ENCODE assay signal across 12 cellular contexts in genomic region chr19:46945668-46946067, GRCh38.
DNase-seq lines count a peak whose midpoint lies in the region; ATAC-seq, FAIRE-seq and TF ChIP-seq lines count a peak whose summit lies in the region.
"Had no signal": no experiment of that assay in that cellular context is flagged by ENCODE, and none has a peak within 500 bp of the region (broad histone marks: within the 10 kb centered on the region; RNA-seq: fewer than 3 reads in every experiment).

No MANE protein-coding gene starts in this region.

- H3K9me3 ChIP-seq in body of pancreas, result no peaks in the 10 kb centered on the region
- no peaks in the 10 kb centered on the region for H3K9me3 ChIP-seq in hepatocyte (ENCODE audit: low read depth)
- no peaks in the 10 kb centered on the region for H3K9me3 ChIP-seq in psoas muscle

- peaks cover 34% of the 10 kb centered on the region for H3K79me2 ChIP-seq in ACC112 (ENCODE audit: control insufficient read depth, insufficient read depth, low read length, unreplicated experiment)
- peaks cover 89% of the 10 kb centered on the region for H3K79me2 ChIP-seq in hepatocyte

- H3K27ac ChIP-seq in ACC112 (ENCODE audit: low read depth, low read length), result peak overlapping the region; percentile 89
- peak overlapping the region in 2 of 4 donors; percentile 52 to 57 for H3K27ac ChIP-seq in body of pancreas
- peak overlapping the region; percentile 90 for H3K27ac ChIP-seq in hepatocyte
- peak overlapping the region; percentile 88 for H3K27ac ChIP-seq in psoas muscle
- H3K27ac ChIP-seq: VCaP had no signal

- intact Hi-C loops in body of pancreas (cut with DNase I) (no loop called here), psoas muscle (cut with DNase I) (no loop called here)

- H4K20me1 ChIP-seq in hepatocyte (ENCODE audit: insufficient read depth, poor library complexity, severe bottlenecking), result peaks cover 21% of the 10 kb centered on the region

- H3K36me3 ChIP-seq in ACC112 (ENCODE audit: insufficient read depth, low read length), result no peaks in the 10 kb centered on the region
- H3K36me3 ChIP-seq in body of pancreas (replicated peaks in 1 of 2; ENCODE audit: insufficient read depth in 1 of 2, low read depth in 2 of 2), result no peaks in the 10 kb centered on the region
- no peaks in the 10 kb centered on the region for H3K36me3 ChIP-seq in hepatocyte (replicated peaks; ENCODE audit: insufficient read depth, low read depth)
- no peaks in the 10 kb centered on the region for H3K36me3 ChIP-seq in psoas muscle (ENCODE audit: insufficient read depth in 1 of 2, low read depth in 1 of 2)

- ATAC-seq in body of pancreas, result peak; percentile 13
- peak in 3 of 4 donors; percentile 31 to 44 (median 42) for ATAC-seq in psoas muscle
- ATAC-seq in stimulated activated naive CD8-positive, alpha-beta T cell treated with anti-CD3 and anti-CD28 coated beads, Interleukin-15, Interleukin-2, amounts not matched to agents 100 U/mL and 50 U/mL, for 24 hours, result no peak
- ATAC-seq in HG03354 (IDR thresholded peaks at IDR 0.05; ENCODE audit: poor library complexity, severe bottlenecking, unreplicated experiment), result no peak

- H3K4me2 ChIP-seq in hepatocyte, result peak overlapping the region; percentile 48

- H2AFZ ChIP-seq in ACC112 (ENCODE audit: low read length, unreplicated experiment) (no peak overlapping the region), hepatocyte (no peak overlapping the region)

- DNase-seq in body of pancreas (no peak), hepatocyte (ENCODE audit: low spot score) (no peak), psoas muscle (no peak), cerebellar nuclear complex (lab: John Stamatoyannopoulos, UW) (no peak), urothelium cell line (ENCODE audit: low spot score) (no peak)
- DNase-seq in stimulated activated naive CD8-positive, alpha-beta T cell treated with anti-CD3 and anti-CD28 coated beads, Interleukin-15, Interleukin-2, amounts not matched to agents 100 U/mL and 50 U/mL, for 24 hours, result no peak
- DNase-seq: activated effector memory CD4-positive, alpha-beta T cell treated with anti-CD3 and anti-CD28 coated beads, Interleukin-2, amount 50 U/mL, for 16 hours; effector memory CD4-positive, alpha-beta T cell; NCI-H1436 had no signal

- no peak for FAIRE-seq in urothelium cell line (lab: Jason Lieb, UNC)

- H3K4me3 ChIP-seq in ACC112 (ENCODE audit: low read depth, low read length) (peak overlapping the region; percentile 6; the same call in 1 of the 2 replicates), body of pancreas (no peak overlapping the region), hepatocyte (no peak overlapping the region), psoas muscle (peak overlapping the region; percentile 51)

- H3K27me3 ChIP-seq in ACC112 (ENCODE audit: insufficient read depth, low read length) (no peaks in the 10 kb centered on the region), body of pancreas (no peaks in the 10 kb centered on the region), hepatocyte (no peaks in the 10 kb centered on the region), psoas muscle (ENCODE audit: insufficient read depth in 3 of 3, low read length in 2 of 3) (no peaks in the 10 kb centered on the region)

- no peak for TF ChIP-seq POLR2A in body of pancreas (IDR thresholded peaks at IDR 0.05)

- H3K4me1 ChIP-seq in ACC112 (ENCODE audit: control insufficient read depth, insufficient read depth, low read length, unreplicated experiment), result peaks cover 55% of the 10 kb centered on the region
- peaks cover 28% of the 10 kb centered on the region for H3K4me1 ChIP-seq in body of pancreas
- peaks cover 32% of the 10 kb centered on the region for H3K4me1 ChIP-seq in hepatocyte (ENCODE audit: insufficient read depth)
- H3K4me1 ChIP-seq in psoas muscle, result peaks cover 44% of the 10 kb centered on the region

- no peaks in the 10 kb centered on the region for H3K9me2 ChIP-seq in hepatocyte (replicated peaks; ENCODE audit: insufficient read depth)

- 53 to 56% methylated on average over 4 of the region's 4 CpGs for WGBS in body of pancreas, 2 donors
- 85% methylated on average over 4 of the region's 4 CpGs for WGBS in hepatocyte (ENCODE audit: low lambda C conversion rate, missing lambda C conversion rate)
- 18 to 30% (median 19%) methylated on average over 4 of the region's 4 CpGs for WGBS in psoas muscle, 3 donors

- TF ChIP-seq CTCF in body of pancreas (IDR thresholded peaks at IDR 0.05) (no peak), hepatocyte (IDR thresholded peaks at IDR 0.05; ENCODE audit: poor library complexity) (no peak), psoas muscle (IDR thresholded peaks at IDR 0.05) (no peak)

Comparison
In these comparisons a context has a peak if more than half of its experiments do, and no peak if none do; other contexts are left out.
1. H3K4me3 ChIP-seq: peak in ACC112 (single experiment) and psoas muscle (single experiment); none in body of pancreas (0 of 2) and hepatocyte (single experiment).
2. ATAC-seq: peak in body of pancreas (single experiment) and psoas muscle (3 of 4); none in stimulated activated naive CD8-positive, alpha-beta T cell treated with anti-CD3 and anti-CD28 coated beads, Interleukin-15, Interleukin-2, amounts not matched to agents 100 U/mL and 50 U/mL, for 24 hours (single experiment) and HG03354 (single experiment).